In genomic region chr11:118973985-118974384, GRCh38 we compare ENCODE assay signal across 25 cellular contexts. TPM values are rescaled to one million over a fixed set of nuclear protein-coding genes. Genes with fewer than 3 reads are reported as not detected.
"Had no signal": no experiment of that assay in that cellular context is flagged by ENCODE, and none has a peak within 500 bp of the region (broad histone marks: within the 10 kb centered on the region; RNA-seq: fewer than 3 reads in every experiment).

No MANE protein-coding gene starts in this region.

- DNase-seq: IMR-90, Karpas-422, KG1, MG63, NCI-H1092, NCI-H1105 treated with DMSO at 0.1 percent for 48 hours, NCI-H1417 treated with DMSO at 0.1 percent for 48 hours, NCI-H146, NCI-H1694 treated with DMSO at 0.1 percent for 48 hours, NCI-H2029, NCI-H2081 treated with DMSO at 0.1 percent for 48 hours, NCI-H2171, NCI-H226, NCI-H446, NCI-H510A, NCI-H524 treated with DMSO at 0.1 percent for 48 hours, NCI-H69, NCI-H774, SHP77, SK-N-SH had no signal

- H3K27ac ChIP-seq: RWPE1 had no signal

- ATAC-seq: HepG2, Panc1 had no signal

- H3K9me3 ChIP-seq: MG63, SK-N-SH had no signal

- H3K4me2 ChIP-seq: SK-N-SH had no signal

- H3K27me3 ChIP-seq: MG63 had no signal

- H3K9ac ChIP-seq: SK-N-SH had no signal

- H3K9me2 ChIP-seq: SK-N-SH had no signal

- FAIRE-seq: HepG2 had no signal

- H3K36me3 ChIP-seq: MG63 had no signal

- H3K4me3 ChIP-seq: MG63 had no signal

RNA-seq across cellular contexts. Expression of gene FOXR1, which starts 2.4 kb away (rescaled TPM):
- total RNA-seq: HepG2, HT1080, IMR-90, SK-MEL-5 had no signal
- polyA plus RNA-seq: HepG2, IMR-90, SK-N-SH had no signal

RNA-seq across cellular contexts. Expression of gene UPK2, which starts 17.9 kb away (rescaled TPM):
- total RNA-seq: HepG2, HT1080, IMR-90, SK-MEL-5 had no signal
- polyA plus RNA-seq: HepG2 had no signal
